Comparison of ENCODE assay signal across 13 cellular contexts in the genomic region with DNA sequence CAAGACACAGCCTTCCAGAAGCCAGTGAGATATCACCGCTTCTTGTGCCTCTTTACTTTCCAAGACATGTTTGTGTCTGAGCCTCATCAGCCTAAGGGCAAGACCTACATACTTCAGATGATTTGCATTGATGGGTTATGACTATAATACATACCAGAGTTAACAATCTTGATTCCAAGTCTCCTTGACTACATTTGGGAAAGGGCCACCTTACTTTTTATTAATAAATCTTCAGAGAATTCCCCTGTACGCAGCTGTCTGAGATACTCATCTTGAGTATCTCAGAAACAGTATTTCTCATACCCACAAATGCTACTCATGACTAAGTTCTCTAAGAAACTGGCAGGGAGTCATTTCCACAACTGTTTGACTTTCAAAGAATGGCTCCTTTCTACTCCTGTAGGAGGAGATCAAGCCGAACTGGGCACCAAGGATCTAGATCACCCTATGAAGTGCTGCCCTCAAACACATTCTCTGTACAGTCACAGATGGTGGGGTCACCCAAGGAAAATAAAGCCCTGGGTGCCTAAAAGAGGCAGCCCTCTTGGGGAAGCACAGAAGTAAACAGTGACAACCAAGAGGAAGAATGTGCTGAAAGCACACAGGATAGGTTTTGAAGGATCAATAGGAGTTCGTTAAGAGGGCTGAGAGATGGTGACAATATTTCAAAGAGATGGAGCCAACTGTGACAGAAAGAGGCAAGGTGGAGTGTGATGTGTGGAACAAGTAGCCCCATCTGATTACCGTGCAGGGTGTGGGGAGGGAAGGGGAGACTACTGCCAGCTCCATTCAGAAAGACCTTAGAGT.
DNase-seq lines count a peak whose midpoint lies in the region; ATAC-seq, FAIRE-seq and TF ChIP-seq lines count a peak whose summit lies in the region.
"Had no signal": no experiment of that assay in that cellular context is flagged by ENCODE, and none has a peak within 500 bp of the region (broad histone marks: within the 10 kb centered on the region; RNA-seq: fewer than 3 reads in every experiment).

No MANE protein-coding gene starts in this region.

- H3K9me3 ChIP-seq in osteoblast (ENCODE audit: low read depth, low read length), result no peaks in the 10 kb centered on the region
- H3K9me3 ChIP-seq: left lung had no signal

- peak overlapping the region; percentile 80 for H3K27ac ChIP-seq in osteoblast (ENCODE audit: low read depth, low read length)
- H3K27ac ChIP-seq: left lung had no signal

- TF ChIP-seq CTCF in bronchial epithelial cell (IDR thresholded peaks at IDR 0.05; ENCODE audit: insufficient read depth, low read length, severe bottlenecking) (no peak), osteoblast (IDR thresholded peaks at IDR 0.05; ENCODE audit: extremely low read depth, low read depth, low read length) (no peak)

- peaks cover 16% of the 10 kb centered on the region for H3K79me2 ChIP-seq in osteoblast (ENCODE audit: insufficient read depth, low read length)

- no peaks in the 10 kb centered on the region for H3K36me3 ChIP-seq in bronchial epithelial cell (ENCODE audit: control insufficient read depth, insufficient read depth, low read length)
- no peaks in the 10 kb centered on the region for H3K36me3 ChIP-seq in osteoblast (ENCODE audit: insufficient read depth, low read length)
- H3K36me3 ChIP-seq: left lung had no signal

- H4K20me1 ChIP-seq in osteoblast (ENCODE audit: insufficient read depth, low read length), result peaks cover 2% of the 10 kb centered on the region

- H3K4me3 ChIP-seq in bronchial epithelial cell (ENCODE audit: low read depth, low read length) (no peak overlapping the region), osteoblast (ENCODE audit: insufficient read depth, low read length) (peak overlapping the region; percentile 15)
- H3K4me3 ChIP-seq: left lung had no signal

- H3K27me3 ChIP-seq in bronchial epithelial cell (ENCODE audit: control insufficient read depth, insufficient read depth, low read length) (no peaks in the 10 kb centered on the region), osteoblast (ENCODE audit: insufficient read depth, low read length) (no peaks in the 10 kb centered on the region)
- H3K27me3 ChIP-seq: left lung had no signal

- FAIRE-seq in bronchial epithelial cell (lab: Jason Lieb, UNC), result no peak

- ATAC-seq in GM21529 (IDR thresholded peaks at IDR 0.05; ENCODE audit: unreplicated experiment), result no peak
- ATAC-seq in GM18867 (IDR thresholded peaks at IDR 0.05; ENCODE audit: unreplicated experiment), result no peak
- ATAC-seq in GM21723 (IDR thresholded peaks at IDR 0.05; ENCODE audit: unreplicated experiment), result no peak
- ATAC-seq: left lung, right cardiac atrium had no signal

- peak overlapping the region; percentile 72 for H3K4me2 ChIP-seq in osteoblast (ENCODE audit: insufficient read depth, low read length)

- DNase-seq in GM03348 (ENCODE audit: low spot score) (peak; percentile 70), LHCN-M2 (ENCODE audit: low read depth) (peak; percentile 94), bronchial epithelial cell (ENCODE audit: low read depth) (peak; percentile 42), osteoblast (ENCODE audit: insufficient read length, low spot score, missing footprints) (peak; percentile 29), NCI-H82 treated with DMSO at 0.1 percent for 48 hours (lab: John Stamatoyannopoulos, UW; ENCODE audit: unreplicated experiment) (no peak)
- DNase-seq: activated naive CD4-positive, alpha-beta T cell treated with anti-CD3 and anti-CD28 coated beads, Interleukin-2, amount 50 U/mL, for 16 hours; left lung; NCI-H526 treated with DMSO at 0.1 percent for 48 hours; right cardiac atrium; T-helper 9 cell had no signal

- H3K4me1 ChIP-seq in osteoblast (ENCODE audit: insufficient read depth, low read length), result peaks cover 55% of the 10 kb centered on the region

- no peak overlapping the region for H2AFZ ChIP-seq in osteoblast (ENCODE audit: low read length)
